7 cellular contexts compared by ENCODE assay signal in genomic region chr2:236305531-236305930, GRCh38. TPM values are rescaled to one million over a fixed set of nuclear protein-coding genes. Genes with fewer than 3 reads are reported as not detected.
"Had no signal": no experiment of that assay in that cellular context is flagged by ENCODE, and none has a peak within 500 bp of the region (broad histone marks: within the 10 kb centered on the region; RNA-seq: fewer than 3 reads in every experiment).

No MANE protein-coding gene starts in this region.

- H3K27ac Mint-ChIP-seq: IgD-negative memory B cell had no signal

- ATAC-seq: HepG2, K562 had no signal

- H3K4me3 ChIP-seq: K562 had no signal

- DNase-seq: IMR-90 had no signal

- H3K4me1 Mint-ChIP-seq: IgD-negative memory B cell had no signal

- H3K9me3 Mint-ChIP-seq: IgD-negative memory B cell had no signal

- H3K27ac ChIP-seq: HL-60 had no signal

- H3K4me3 Mint-ChIP-seq: IgD-negative memory B cell had no signal

- H3K36me3 Mint-ChIP-seq: IgD-negative memory B cell had no signal

RNA-seq across cellular contexts. Expression of gene ASB18, which starts 41.3 kb away (rescaled TPM):
- total RNA-seq: HepG2, HT-29, HT1080, IMR-90, K562 had no signal
